Comparison of ENCODE assay signal across 21 cellular contexts in genomic region chr2:227234432-227234831, GRCh38.
"Had no signal": no experiment of that assay in that cellular context is flagged by ENCODE, and none has a peak within 500 bp of the region (broad histone marks: within the 10 kb centered on the region; RNA-seq: fewer than 3 reads in every experiment).

No MANE protein-coding gene starts in this region.

- H3K27ac ChIP-seq: KMS-11, SJSA1, SK-N-MC had no signal

- H3K9me3 ChIP-seq: SJSA1 had no signal

- H3K4me2 ChIP-seq: KMS-11 had no signal

- H3K4me3 ChIP-seq: K562, SJSA1, SK-N-MC had no signal

- H3K36me3 ChIP-seq: SJSA1 had no signal

- ATAC-seq: K562 had no signal

- H3K9ac ChIP-seq: KMS-11 had no signal

- FAIRE-seq: K562, RCC 7860 had no signal

- H3K4me1 ChIP-seq: SJSA1 had no signal

- DNase-seq: Kasumi-1, NCI-H1092, NCI-H1105 treated with DMSO at 0.1 percent for 48 hours, NCI-H1417 treated with DMSO at 0.1 percent for 48 hours, NCI-H146, NCI-H1694 treated with DMSO at 0.1 percent for 48 hours, NCI-H1930, NCI-H2081, NCI-H2107, NCI-H2227 treated with DMSO at 0.1 percent for 48 hours, NCI-H524, NCI-H526 treated with DMSO at 0.1 percent for 48 hours, NCI-H774, Right ventricle myocardium superior, RPMI8226, SIG-M5 had no signal
